Comparison of ENCODE assay signal across 22 cellular contexts in genomic region chr1:230843503-230844309, GRCh38. TPM values are rescaled to one million over a fixed set of nuclear protein-coding genes. Genes with fewer than 3 reads are reported as not detected.
DNase-seq lines count a peak whose midpoint lies in the region; ATAC-seq and TF ChIP-seq lines count a peak whose summit lies in the region.
"Had no signal": no experiment of that assay in that cellular context is flagged by ENCODE, and none has a peak within 500 bp of the region (broad histone marks: within the 10 kb centered on the region; RNA-seq: fewer than 3 reads in every experiment).

No MANE protein-coding gene starts in this region.

- intact Hi-C loops in heart right ventricle (cut with DNase I) = no loop called here
- intact Hi-C loops in left ventricle myocardium superior (cut with micrococcal nuclease) = no loop called here

- no peaks in the 10 kb centered on the region for H3K27me3 ChIP-seq in heart right ventricle
- H3K27me3 ChIP-seq in osteoblast (ENCODE audit: insufficient read depth, low read length) = no peaks in the 10 kb centered on the region
- H3K27me3 ChIP-seq: BE2C had no signal

- peaks cover 81% of the 10 kb centered on the region for H3K79me2 ChIP-seq in osteoblast (ENCODE audit: insufficient read depth, low read length)

- peaks cover 54% of the 10 kb centered on the region for H4K20me1 ChIP-seq in osteoblast (ENCODE audit: insufficient read depth, low read length)

- WGBS in heart right ventricle, 2 donors = 88 to 94% methylated on average over 27 to 28 of the region's 28 CpGs

- H3K36me3 ChIP-seq in heart right ventricle (peaks cover 0 to 66% (median 27%) of the 10 kb centered on the region in 9 donors), osteoblast (ENCODE audit: insufficient read depth, low read length) (peaks cover 77% of the 10 kb centered on the region)

- no peak overlapping the region for H2AFZ ChIP-seq in osteoblast (ENCODE audit: low read length)

- H3K4me3 ChIP-seq in heart right ventricle (no peak overlapping the region), osteoblast (ENCODE audit: insufficient read depth, low read length) (no peak overlapping the region)

- H3K9me3 ChIP-seq in heart right ventricle = no peaks in the 10 kb centered on the region
- no peaks in the 10 kb centered on the region for H3K9me3 ChIP-seq in osteoblast (ENCODE audit: low read depth, low read length)
- H3K9me3 ChIP-seq: BE2C had no signal

- no peak overlapping the region for H3K4me2 ChIP-seq in osteoblast (ENCODE audit: insufficient read depth, low read length)
- H3K4me2 ChIP-seq: KMS-11 had no signal

- no peak for TF ChIP-seq CTCF in heart right ventricle (IDR thresholded peaks at IDR 0.05)
- TF ChIP-seq CTCF in osteoblast (IDR thresholded peaks at IDR 0.05; ENCODE audit: extremely low read depth, low read depth, low read length) = no peak

- no peak for DNase-seq in heart right ventricle
- no peak for DNase-seq in left ventricle myocardium superior
- DNase-seq in osteoblast (ENCODE audit: insufficient read length, low spot score, missing footprints) = no peak
- no peak for DNase-seq in NCI-H524 (lab: John Stamatoyannopoulos, UW)
- no peak for DNase-seq in hippocampal formation (lab: John Stamatoyannopoulos, UW)
- DNase-seq: 8988T; ACHN; BE2C; CD8-positive, alpha-beta memory T cell; DMS153; DND-41; H9; HFFc6; MM.1S; NCI-H2029; NCI-H2227 treated with DMSO at 0.1 percent for 48 hours; NCI-H69; RPMI8226; SHP77 had no signal

- H3K4me1 ChIP-seq in heart right ventricle = peaks cover 4 to 47% (median 15%) of the 10 kb centered on the region in 9 donors
- peaks cover 14% of the 10 kb centered on the region for H3K4me1 ChIP-seq in osteoblast (ENCODE audit: insufficient read depth, low read length)
- H3K4me1 ChIP-seq: BE2C had no signal

- ATAC-seq in heart right ventricle (peak in 1 of 8 donors; percentile 15), left ventricle myocardium superior (no peak), GM21367 (IDR thresholded peaks at IDR 0.05; ENCODE audit: unreplicated experiment) (no peak)

- H3K27ac ChIP-seq in heart right ventricle (peak overlapping the region in 7 of 10 donors; percentile 20 to 77 (median 59)), cingulate gyrus (ENCODE audit: low read depth, low read length) (peak overlapping the region; percentile 3), osteoblast (ENCODE audit: low read depth, low read length) (peak overlapping the region; percentile 20)
- H3K27ac ChIP-seq: KMS-11 had no signal

RNA-seq across cellular contexts. Expression of gene C1orf198, which starts 24.6 kb away (rescaled TPM):
- total RNA-seq in heart right ventricle (10 to 100 TPM; 33.4 to 66.0 (median 46.0) TPM), left ventricle myocardium superior (49.8 TPM), osteoblast (251 and 352 TPM in 2 replicates)
- polyA plus RNA-seq in heart right ventricle = 10 to 100 TPM; 26.0 to 36.4 TPM

Comparison
In these comparisons a context has a peak if more than half of its experiments do, and no peak if none do; other contexts are left out.
1. H3K27ac ChIP-seq: peak in every context shown above with its lines; median percentile 59 in heart right ventricle; 20 in osteoblast; 3 in cingulate gyrus.